In the genomic region with DNA sequence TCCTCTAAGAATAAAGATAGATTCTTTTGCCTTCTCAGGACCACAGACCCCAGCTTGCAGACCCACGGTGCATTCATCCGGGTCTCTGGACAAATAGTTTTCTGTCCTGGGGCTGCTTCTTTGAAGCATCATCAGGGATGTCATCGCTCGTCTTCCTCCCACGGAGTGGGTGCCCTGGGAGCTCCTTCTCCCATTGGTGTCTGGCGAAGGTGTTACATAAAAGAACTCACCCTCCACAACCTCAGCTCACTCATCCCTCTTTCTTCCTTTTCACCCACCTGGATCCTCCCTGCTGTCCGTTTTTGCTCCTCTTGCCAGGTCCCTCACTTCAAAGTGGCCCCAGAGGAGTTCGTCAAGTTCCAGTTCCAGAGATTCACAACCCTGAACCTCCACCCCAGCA, we compare ENCODE assay signal across 13 cellular contexts.
DNase-seq lines count a peak whose midpoint lies in the region; ATAC-seq and TF ChIP-seq lines count a peak whose summit lies in the region.
"Had no signal": no experiment of that assay in that cellular context is flagged by ENCODE, and none has a peak within 500 bp of the region (broad histone marks: within the 10 kb centered on the region; RNA-seq: fewer than 3 reads in every experiment).

No MANE protein-coding gene starts in this region.

- H3K4me3 Mint-ChIP-seq in nephron, result no peak overlapping the region
- no peak overlapping the region for H3K4me3 Mint-ChIP-seq in stimulated activated effector memory CD8-positive, alpha-beta T cell treated with anti-CD3 and anti-CD28 coated beads, Interleukin-12 subunit alpha, Interleukin-12 subunit beta, amount 100 ng/mL, for 72 hours
- H3K4me3 Mint-ChIP-seq: CD4-positive, alpha-beta memory T cell; H9 had no signal

- no peak overlapping the region for H3K9ac ChIP-seq in OCI-LY3 (ENCODE audit: low read length)
- H3K9ac ChIP-seq: GM23248 had no signal

- no peaks in the 10 kb centered on the region for H3K36me3 Mint-ChIP-seq in nephron (ENCODE audit: low read depth)
- H3K36me3 Mint-ChIP-seq in stimulated activated effector memory CD8-positive, alpha-beta T cell treated with anti-CD3 and anti-CD28 coated beads, Interleukin-12 subunit alpha, Interleukin-12 subunit beta, amount 100 ng/mL, for 72 hours, result no peaks in the 10 kb centered on the region
- H3K36me3 Mint-ChIP-seq: CD4-positive, alpha-beta memory T cell had no signal

- no peaks in the 10 kb centered on the region for H4K20me1 ChIP-seq in OCI-LY3 (ENCODE audit: insufficient read depth, low read length)

- TF ChIP-seq CTCF in OCI-LY3 (IDR thresholded peaks at IDR 0.05; ENCODE audit: low read depth, low read length) (no peak), VCaP (conservative IDR thresholded peaks at IDR 0.05) (no peak), nephron (IDR thresholded peaks at IDR 0.05; ENCODE audit: unreplicated experiment in 3 of 3) (no peak), GM13976 (IDR thresholded peaks at IDR 0.05; ENCODE audit: borderline replicate concordance, control extremely low read depth, extremely low read depth, insufficient read depth, missing control alignments) (no peak)

- in situ Hi-C loops in GM13976 (cut with MboI; ENCODE audit: low sequenced_read_pairs, unreplicated experiment), result no loop called here

- no peak for DNase-seq in stimulated activated effector memory CD8-positive, alpha-beta T cell treated with anti-CD3 and anti-CD28 coated beads, Interleukin-12 subunit alpha, Interleukin-12 subunit beta, amount 100 ng/mL, for 72 hours (ENCODE audit: low spot score in 2 of 2)
- no peak for DNase-seq in GM13976 (ENCODE audit: low spot score)
- DNase-seq: Calu3; CD4-positive, alpha-beta memory T cell; COR-L47; DMS53; GF-D8; GM23248; H9 had no signal

- no peaks in the 10 kb centered on the region for H3K9me3 Mint-ChIP-seq in nephron
- H3K9me3 Mint-ChIP-seq in stimulated activated effector memory CD8-positive, alpha-beta T cell treated with anti-CD3 and anti-CD28 coated beads, Interleukin-12 subunit alpha, Interleukin-12 subunit beta, amount 100 ng/mL, for 72 hours, result no peaks in the 10 kb centered on the region
- H3K9me3 Mint-ChIP-seq: CD4-positive, alpha-beta memory T cell; H9 had no signal

- peaks cover 9% of the 10 kb centered on the region for H3K4me1 ChIP-seq in OCI-LY3 (ENCODE audit: low read length)

- peak overlapping the region; percentile 67 for H3K4me2 ChIP-seq in OCI-LY3 (ENCODE audit: low read length)

- no peaks in the 10 kb centered on the region for H3K36me3 ChIP-seq in OCI-LY3 (replicated peaks; ENCODE audit: low read depth, low read length)

- no peaks in the 10 kb centered on the region for H3K9me3 ChIP-seq in OCI-LY3 (ENCODE audit: insufficient read depth, low read length)

- no peak overlapping the region for H3K27ac ChIP-seq in OCI-LY3 (ENCODE audit: low read length)
- H3K27ac ChIP-seq in VCaP, result peak overlapping the region; percentile 36; the same call in 1 of the 2 replicates
- H3K27ac ChIP-seq: GM23248 had no signal

- peaks cover 39% of the 10 kb centered on the region for H3K4me1 Mint-ChIP-seq in nephron
- no peaks in the 10 kb centered on the region for H3K4me1 Mint-ChIP-seq in stimulated activated effector memory CD8-positive, alpha-beta T cell treated with anti-CD3 and anti-CD28 coated beads, Interleukin-12 subunit alpha, Interleukin-12 subunit beta, amount 100 ng/mL, for 72 hours
- H3K4me1 Mint-ChIP-seq: CD4-positive, alpha-beta memory T cell; H9 had no signal

- no peak for ATAC-seq in stimulated activated effector memory CD8-positive, alpha-beta T cell treated with anti-CD3 and anti-CD28 coated beads, Interleukin-12 subunit alpha, Interleukin-12 subunit beta, amount 100 ng/mL, for 72 hours
- no peak for ATAC-seq in GM19397 (IDR thresholded peaks at IDR 0.05; ENCODE audit: unreplicated experiment)

- H2AFZ ChIP-seq in OCI-LY3 (ENCODE audit: low read depth, low read length), result no peak overlapping the region
- H2AFZ ChIP-seq: GM23248 had no signal

- peak overlapping the region in 2 of 3 experiments; percentile 11 to 54 for H3K27ac Mint-ChIP-seq in nephron
- H3K27ac Mint-ChIP-seq in stimulated activated effector memory CD8-positive, alpha-beta T cell treated with anti-CD3 and anti-CD28 coated beads, Interleukin-12 subunit alpha, Interleukin-12 subunit beta, amount 100 ng/mL, for 72 hours, result peak overlapping the region; percentile 46
- H3K27ac Mint-ChIP-seq: CD4-positive, alpha-beta memory T cell had no signal

- H3K79me2 ChIP-seq in OCI-LY3 (ENCODE audit: low read length), result no peaks in the 10 kb centered on the region

- peaks cover 31% of the 10 kb centered on the region for H3K27me3 Mint-ChIP-seq in nephron (ENCODE audit: low read depth)

- H3K4me3 ChIP-seq in OCI-LY3 (ENCODE audit: low read length), result peak overlapping the region; percentile 58
- H3K4me3 ChIP-seq: GM23248 had no signal

- peaks cover 48% of the 10 kb centered on the region for H3K27me3 ChIP-seq in OCI-LY3 (ENCODE audit: low read depth, low read length)
